Comparison of ENCODE assay signal across 22 cellular contexts in the genomic region with DNA sequence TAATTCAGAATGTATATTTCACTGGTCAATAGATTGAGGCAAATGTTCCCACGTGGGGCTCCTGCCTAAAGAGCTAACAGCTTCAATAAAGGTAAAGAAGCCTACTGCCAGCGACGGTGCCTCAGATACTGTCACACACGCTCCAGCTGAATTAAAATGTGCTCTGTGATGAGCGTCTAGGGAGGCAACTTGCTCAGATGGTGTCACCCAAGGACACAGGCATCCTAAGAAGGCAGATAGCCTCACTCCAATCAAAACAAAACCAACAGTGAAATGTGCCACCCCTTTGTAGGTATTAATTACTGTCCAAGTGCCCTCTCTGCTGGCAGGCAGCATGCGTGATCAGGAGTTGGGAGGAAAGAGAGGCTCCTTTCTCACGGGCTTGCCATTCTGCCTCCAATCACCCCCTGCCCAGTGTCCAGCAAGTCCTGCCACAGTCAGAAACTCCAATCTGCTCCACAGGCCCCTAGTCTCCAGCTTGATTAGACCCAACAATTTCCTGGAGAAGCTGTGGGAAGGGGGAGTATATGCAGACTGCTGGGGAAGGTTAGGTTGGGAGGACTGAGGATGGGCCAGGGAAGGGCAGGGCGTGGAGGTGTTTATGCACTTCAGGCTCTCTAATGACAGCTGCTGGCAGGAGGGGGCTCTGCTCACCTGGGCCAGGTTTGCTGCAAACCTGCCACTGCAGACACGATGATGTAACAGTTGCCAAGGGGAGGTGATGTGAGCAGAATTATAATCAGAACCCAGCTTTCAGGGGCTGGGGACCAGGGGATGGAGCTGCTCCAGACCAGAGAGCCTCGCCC.
DNase-seq lines count a peak whose midpoint lies in the region; ATAC-seq and TF ChIP-seq lines count a peak whose summit lies in the region.
"Had no signal": no experiment of that assay in that cellular context is flagged by ENCODE, and none has a peak within 500 bp of the region (broad histone marks: within the 10 kb centered on the region; RNA-seq: fewer than 3 reads in every experiment).

No MANE protein-coding gene starts in this region.

- TF ChIP-seq POLR2A in HCT116 (IDR thresholded peaks at IDR 0.05; ENCODE audit: borderline replicate concordance, extremely low read depth, insufficient read depth, insufficient read length): no peak

- no peak overlapping the region for H2BK5ac ChIP-seq in neuronal stem cell (ENCODE audit: low read length)

- H4K20me1 ChIP-seq in HCT116 (ENCODE audit: insufficient read depth): no peaks in the 10 kb centered on the region
- H4K20me1 ChIP-seq: BLaER1 had no signal

- no peaks in the 10 kb centered on the region for H3K79me2 ChIP-seq in HCT116 (ENCODE audit: insufficient read depth, low read length)

- no peak overlapping the region for H2BK12ac ChIP-seq in neuronal stem cell (ENCODE audit: low read length)

- H3K27me3 ChIP-seq in HCT116 (ENCODE audit: insufficient read depth, low read length): no peaks in the 10 kb centered on the region; the same call in 1 of the 2 replicates
- H3K27me3 ChIP-seq in neuronal stem cell (ENCODE audit: control insufficient read depth in 3 of 3, insufficient read depth in 3 of 3, low read depth in 1 of 3, low read length in 3 of 3): no peaks in the 10 kb centered on the region
- no peaks in the 10 kb centered on the region for H3K27me3 ChIP-seq in HAP-1 (ENCODE audit: low read depth)
- H3K27me3 ChIP-seq: BLaER1, neural progenitor cell, transverse colon had no signal

- H2BK15ac ChIP-seq in neuronal stem cell (ENCODE audit: low read length): no peak overlapping the region

- H2AFZ ChIP-seq in HCT116 (ENCODE audit: low read depth, low read length, poor library complexity, severe bottlenecking) (no peak overlapping the region), neuronal stem cell (ENCODE audit: low read length) (no peak overlapping the region)
- H2AFZ ChIP-seq: neural progenitor cell had no signal

- no peak for ATAC-seq in HCT116
- ATAC-seq: stimulated activated naive B cell treated with anti-CD40 and anti-IgM and Interleukin-4, amounts not matched to agents 10 μg/mL and 1 μg/mL and 100 μg/mL, for 72 hours had no signal

- DNase-seq in NCI-H2171 treated with DMSO at 0.1 percent for 48 hours (lab: John Stamatoyannopoulos, UW) (peak; percentile 6), NCI-H2171 (lab: John Stamatoyannopoulos, UW) (no peak), HCT116 (ENCODE audit: low read depth, low spot score) (no peak), ecto neural progenitor cell (ENCODE audit: low spot score) (peak; percentile 26), neuronal stem cell (ENCODE audit: low spot score) (no peak), GM13977 (ENCODE audit: low spot score) (no peak), HAP-1 (ENCODE audit: low spot score in 2 of 2) (no peak), LoVo (ENCODE audit: low spot score) (no peak)
- DNase-seq: activated CD4-positive, alpha-beta T cell treated with anti-CD3 and anti-CD28 coated beads for 48 hours; activated naive CD4-positive, alpha-beta T cell treated with anti-CD3 and anti-CD28 coated beads, Interleukin-2, amount 10 ng/mL, durations not matched to agents 7 days and 5 days; activated T-cell treated with anti-CD3 and anti-CD28 coated beads for 4 hours; aorta; hypothalamus; kidney; NCI-H2029; NCI-H774; retina; stimulated activated naive B cell treated with anti-CD40 and anti-IgM and Interleukin-4, amounts not matched to agents 10 μg/mL and 1 μg/mL and 100 μg/mL, for 72 hours; transverse colon had no signal

- no peak overlapping the region for H4K8ac ChIP-seq in neuronal stem cell (ENCODE audit: low read depth, low read length)

- H3K18ac ChIP-seq in neuronal stem cell (ENCODE audit: low read length): peak overlapping the region; percentile 11

- in situ Hi-C loops in GM13977 (cut with MboI; ENCODE audit: low pct_unique_long_range_greater_than_20kb, low sequenced_read_pairs, unreplicated experiment) (no loop called here), HAP-1 (cut with MboI; ENCODE audit: low sequenced_read_pairs) (no loop called here)

- WGBS in neuronal stem cell (ENCODE audit: extremely low coverage in 2 of 2, insufficient read length in 2 of 2, insufficient replicate concordance in 1 of 2), 2 donors: no CpG with 5 or more reads among the region's 10 CpGs

- peak; percentile 15; the same call in 1 of the 2 replicates for TF ChIP-seq RAD21 in HCT116 (IDR thresholded peaks at IDR 0.05; ENCODE audit: low read depth)

- H3K4me2 ChIP-seq in HCT116 (ENCODE audit: low read length): no peak overlapping the region
- H3K4me2 ChIP-seq in neuronal stem cell (ENCODE audit: insufficient read depth, low read length, poor library complexity, severe bottlenecking): no peak overlapping the region
- H3K4me2 ChIP-seq: BLaER1, neural progenitor cell had no signal

- no peak overlapping the region for H2BK120ac ChIP-seq in neuronal stem cell (ENCODE audit: low read depth, low read length)

- no peak for TF ChIP-seq CTCF in HCT116 (IDR thresholded peaks at IDR 0.05 in 2 of 3, conservative IDR thresholded peaks at IDR 0.05 in 1 of 3; ENCODE audit: borderline replicate concordance in 1 of 3, insufficient read depth in 1 of 3, low read depth in 2 of 3, low read length in 2 of 3)
- TF ChIP-seq CTCF in GM13977 (IDR thresholded peaks at IDR 0.05; ENCODE audit: extremely low read depth, insufficient read depth, missing control alignments): no peak

- POLR2A ChIA-PET in HCT116 (lab: Charles Lee): no interaction called here

- H3K4me3 ChIP-seq in HCT116 (replicated peaks in 1 of 2; ENCODE audit: low read depth in 1 of 2, low read length in 2 of 2) (no peak overlapping the region), neuronal stem cell (ENCODE audit: low read length in 2 of 2) (no peak overlapping the region), HAP-1 (no peak overlapping the region)
- H3K4me3 ChIP-seq: BLaER1, neural progenitor cell, transverse colon had no signal

- H3K4me1 ChIP-seq in HCT116 (ENCODE audit: control insufficient read depth in 1 of 2, insufficient read depth in 2 of 2, low read length in 2 of 2) (no peaks in the 10 kb centered on the region; a peak in 1 of 4 replicates), neuronal stem cell (ENCODE audit: control insufficient read depth in 2 of 2, insufficient read depth in 1 of 2, low read depth in 1 of 2, low read length in 2 of 2) (peaks cover 0 to 22% of the 10 kb centered on the region in 2 donors), HAP-1 (peaks cover 5% of the 10 kb centered on the region)
- H3K4me1 ChIP-seq: BLaER1, transverse colon had no signal

- RAD21 ChIA-PET in HCT116 (lab: Charles Lee; ENCODE audit: low non-redundant PET in 1 of 2, low total read pairs in 2 of 2, uncharacterized antibody in 2 of 2, unreplicated experiment in 2 of 2): no interaction called here

- intact Hi-C loops in HCT116 (cut with micrococcal nuclease): no loop called here

- no peak overlapping the region for H3K9ac ChIP-seq in HCT116 (ENCODE audit: low read length)
- H3K9ac ChIP-seq in neuronal stem cell (ENCODE audit: low read depth, low read length, poor library complexity): no peak overlapping the region
- H3K9ac ChIP-seq: BLaER1, neural progenitor cell had no signal

- no peaks in the 10 kb centered on the region for H3K9me2 ChIP-seq in HCT116 (ENCODE audit: insufficient read depth)

- H3K36me3 ChIP-seq in HCT116 (ENCODE audit: control insufficient read depth in 1 of 2, insufficient read depth in 2 of 2, low read length in 2 of 2) (no peaks in the 10 kb centered on the region), neuronal stem cell (replicated peaks in 1 of 2; ENCODE audit: control insufficient read depth in 2 of 2, insufficient read depth in 2 of 2, low read length in 2 of 2) (no peaks in the 10 kb centered on the region), HAP-1 (replicated peaks) (no peaks in the 10 kb centered on the region)
- H3K36me3 ChIP-seq: BLaER1, neural progenitor cell, transverse colon had no signal

- H3K79me1 ChIP-seq in neuronal stem cell (ENCODE audit: low read depth, low read length): no peaks in the 10 kb centered on the region

- no peak overlapping the region for H2AK5ac ChIP-seq in neuronal stem cell (ENCODE audit: low read depth, low read length)

- H3K23ac ChIP-seq in neuronal stem cell (ENCODE audit: low read depth, low read length, poor library complexity): peak overlapping the region; percentile 14

- no peak overlapping the region for H3K14ac ChIP-seq in neuronal stem cell (ENCODE audit: low read length)

- no peak overlapping the region for H4K91ac ChIP-seq in neuronal stem cell (ENCODE audit: low read depth, low read length, poor library complexity)

- CTCF ChIA-PET in HCT116 (lab: Charles Lee): no interaction called here

- H3K4ac ChIP-seq in neuronal stem cell (ENCODE audit: low read length): no peak overlapping the region

- H3K27ac ChIP-seq in HCT116 (ENCODE audit: low read depth, low read length) (no peak overlapping the region), neuronal stem cell (replicated peaks; ENCODE audit: low read length) (no peak overlapping the region)
- H3K27ac ChIP-seq: BLaER1, neural progenitor cell, RWPE1, transverse colon had no signal

- H3K9me3 ChIP-seq in HCT116 (ENCODE audit: control insufficient read depth in 1 of 2, insufficient read depth in 1 of 2, low read depth in 1 of 2, low read length in 2 of 2): no peaks in the 10 kb centered on the region
- no peaks in the 10 kb centered on the region for H3K9me3 ChIP-seq in neuronal stem cell (replicated peaks in 1 of 2; ENCODE audit: control insufficient read depth in 2 of 2, insufficient read depth in 1 of 2, low read depth in 1 of 2, low read length in 2 of 2)
- H3K9me3 ChIP-seq in HAP-1: no peaks in the 10 kb centered on the region
- H3K9me3 ChIP-seq: BLaER1, transverse colon had no signal

- no TSS peak for BruUV-seq in HCT116 (replicated peaks; lab: Mats Ljungman, UMichigan)

TF ChIP-seq in HCT116, 20 proteins besides CTCF, POLR2A, EP300 and RAD21:
- TF ChIP-seq CBX3 (IDR thresholded peaks at IDR 0.05; ENCODE audit: low read depth): no peak
- TF ChIP-seq, protein P1, sequence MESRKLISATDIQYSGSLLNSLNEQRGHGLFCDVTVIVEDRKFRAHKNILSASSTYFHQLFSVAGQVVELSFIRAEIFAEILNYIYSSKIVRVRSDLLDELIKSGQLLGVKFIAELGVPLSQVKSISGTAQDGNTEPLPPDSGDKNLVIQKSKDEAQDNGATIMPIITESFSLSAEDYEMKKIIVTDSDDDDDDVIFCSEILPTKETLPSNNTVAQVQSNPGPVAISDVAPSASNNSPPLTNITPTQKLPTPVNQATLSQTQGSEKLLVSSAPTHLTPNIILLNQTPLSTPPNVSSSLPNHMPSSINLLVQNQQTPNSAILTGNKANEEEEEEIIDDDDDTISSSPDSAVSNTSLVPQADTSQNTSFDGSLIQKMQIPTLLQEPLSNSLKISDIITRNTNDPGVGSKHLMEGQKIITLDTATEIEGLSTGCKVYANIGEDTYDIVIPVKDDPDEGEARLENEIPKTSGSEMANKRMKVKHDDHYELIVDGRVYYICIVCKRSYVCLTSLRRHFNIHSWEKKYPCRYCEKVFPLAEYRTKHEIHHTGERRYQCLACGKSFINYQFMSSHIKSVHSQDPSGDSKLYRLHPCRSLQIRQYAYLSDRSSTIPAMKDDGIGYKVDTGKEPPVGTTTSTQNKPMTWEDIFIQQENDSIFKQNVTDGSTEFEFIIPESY (IDR thresholded peaks at IDR 0.05; ENCODE audit: extremely low read depth, insufficient replicate concordance, low read length): no peak

Comparison
In these comparisons a context has a peak if more than half of its experiments do, and no peak if none do; other contexts are left out.
1. DNase-seq: peak in NCI-H2171 treated with DMSO at 0.1 percent for 48 hours (single experiment) and ecto neural progenitor cell (single experiment); none in NCI-H2171 (single experiment), HCT116 (single experiment), neuronal stem cell (single experiment), GM13977 (single experiment), HAP-1 (0 of 2) and LoVo (single experiment).